Comparison of ENCODE assay signal across 8 cellular contexts in genomic region chr6:30907758-30908591, GRCh38. TPM values are rescaled to one million over a fixed set of nuclear protein-coding genes. Genes with fewer than 3 reads are reported as not detected.
DNase-seq lines count a peak whose midpoint lies in the region; ATAC-seq and TF ChIP-seq lines count a peak whose summit lies in the region.

GTF2H4 (plus strand) TSS chr6:30908207.

- intact Hi-C loops in head of caudate nucleus (cut with DNase I), result no loop called here
- intact Hi-C loops in ovary (cut with DNase I), result no loop called here
- intact Hi-C loops in tibial artery (cut with DNase I; ENCODE audit: low total_unique reads), result no loop called here

- no peak within 1 kb of the TSS for H3K27ac ChIP-seq in ovary
- H3K27ac ChIP-seq in tibial artery, result peak within 1 kb of the TSS; percentile 70 to 75

- no peak for TF ChIP-seq EP300 in ovary (IDR thresholded peaks at IDR 0.05)

- WGBS in ovary, 3 donors, result 0 to 2% (median 1%) methylated on average over 49 of the region's 49 CpGs

- DNase-seq in NCI-H1417 (lab: John Stamatoyannopoulos, UW) (peak; percentile 96 to 98 (median 97)), SW 1271 (lab: John Stamatoyannopoulos, UW) (peak; percentile 98 to 99), head of caudate nucleus (peak; percentile 94 to 99 (median 98)), ovary (peak; percentile 94 to 97 (median 95)), tibial artery (peak; percentile 98 to 99)
- DNase-seq in activated naive CD8-positive, alpha-beta T cell treated with anti-CD3 and anti-CD28 coated beads, Interleukin-2, amount 50 U/mL, for 16 hours (ENCODE audit: low read depth, low spot score), result peak; percentile 88

- TF ChIP-seq POLR2A in GM10847 (IDR thresholded peaks at IDR 0.05; ENCODE audit: extremely low read depth, insufficient read length) (peak; percentile 34), ovary (IDR thresholded peaks at IDR 0.05) (peak; percentile 5)

- H3K36me3 ChIP-seq in ovary, result no peaks in the 10 kb centered on the region
- peaks cover 7 to 29% (median 27%) of the 10 kb centered on the region in 3 donors for H3K36me3 ChIP-seq in tibial artery

- H3K4me3 ChIP-seq in ovary, result peak within 1 kb of the TSS; percentile 86
- H3K4me3 ChIP-seq in tibial artery, result peak within 1 kb of the TSS; percentile 68 to 89

- H3K4me1 ChIP-seq in ovary (ENCODE audit: insufficient read depth) (peaks cover 5% of the 10 kb centered on the region), tibial artery (peaks cover 0 to 19% (median 12%) of the 10 kb centered on the region in 4 donors)

- TF ChIP-seq CTCF in ovary (IDR thresholded peaks at IDR 0.05) (no peak), tibial artery (IDR thresholded peaks at IDR 0.05) (no peak)

- H3K9me3 ChIP-seq in ovary (no peaks in the 10 kb centered on the region), tibial artery (no peaks in the 10 kb centered on the region)

- H3K27me3 ChIP-seq in ovary (no peaks in the 10 kb centered on the region), tibial artery (no peaks in the 10 kb centered on the region)

- ATAC-seq in HG02759 (IDR thresholded peaks at IDR 0.05; ENCODE audit: unreplicated experiment), result peak; percentile 96

RNA-seq across cellular contexts. Expression of gene GTF2H4, which starts in this region (rescaled TPM):
- total RNA-seq in ovary, result 10 to 100 TPM in 6 of 7 donors, 1 to 10 TPM in 1; 5.6 to 43.9 (median 25.7) TPM
- polyA plus RNA-seq in ovary, result 10 to 100 TPM; 22.0 to 24.5 TPM

Comparison
In these comparisons a context has a peak if more than half of its experiments do, and no peak if none do; other contexts are left out.
1. H3K27ac ChIP-seq: peak in tibial artery (2 of 2); none in ovary (0 of 2).
2. Peak in every context shown above with its lines, with median percentiles within 50 percentile points of each other: DNase-seq.